7 cellular contexts compared by ENCODE assay signal in genomic region chr2:69741281-69742169, GRCh38. TPM values are rescaled to one million over a fixed set of nuclear protein-coding genes. Genes with fewer than 3 reads are reported as not detected.
DNase-seq lines count a peak whose midpoint lies in the region; ATAC-seq and TF ChIP-seq lines count a peak whose summit lies in the region.

TSS of gene ANXA4 (plus strand) at chr2:69742134. CDS start at chr2:69781566, 39,432 bp downstream.

- peak within 1 kb of the TSS; percentile 84 for H3K4me3 ChIP-seq in kidney epithelial cell (ENCODE audit: low read depth, low read length)

- peak; percentile 23 for TF ChIP-seq CTCF in GM13977 (IDR thresholded peaks at IDR 0.05; ENCODE audit: extremely low read depth, insufficient read depth, missing control alignments)
- no peak for TF ChIP-seq CTCF in WTC11 (IDR thresholded peaks at IDR 0.05)
- peak; percentile 29 for TF ChIP-seq CTCF in kidney epithelial cell (IDR thresholded peaks at IDR 0.05; ENCODE audit: insufficient read depth, low read length, poor library complexity, severe bottlenecking)

- H3K4me3 Mint-ChIP-seq in WTC11 = peak within 1 kb of the TSS; percentile 83

- in situ Hi-C loops in GM13977 (cut with MboI; ENCODE audit: low pct_unique_long_range_greater_than_20kb, low sequenced_read_pairs, unreplicated experiment) = no loop called here

- ATAC-seq in HG02623 (IDR thresholded peaks at IDR 0.05; ENCODE audit: unreplicated experiment) = peak; percentile 82
- ATAC-seq in WTC11 = peak; percentile 73

- H3K27me3 Mint-ChIP-seq in WTC11 (ENCODE audit: low read depth) = peaks cover 28% of the 10 kb centered on the region

- no peaks in the 10 kb centered on the region for H3K36me3 Mint-ChIP-seq in WTC11

- peak; percentile 86 for DNase-seq in GM13977 (ENCODE audit: low spot score)
- DNase-seq in NCI-H146 (lab: John Stamatoyannopoulos, UW) = peak; percentile 76
- DNase-seq in WTC11 (ENCODE audit: low spot score) = peak; percentile 67
- DNase-seq in central memory CD4-positive, alpha-beta T cell = peak; percentile 52
- no peak for DNase-seq in kidney epithelial cell (ENCODE audit: low read depth)
- peak; percentile 33 to 57 for DNase-seq in stimulated activated CD4-positive, alpha-beta T cell treated with anti-CD3 and anti-CD28 coated beads, Interleukin-1b, Interleukin-23, amount 100 ng/mL, for 4 hours (ENCODE audit: low read depth in 2 of 2)

- H3K36me3 ChIP-seq in kidney epithelial cell (ENCODE audit: control insufficient read depth, insufficient read depth, low read length) = no peaks in the 10 kb centered on the region

- H3K4me1 Mint-ChIP-seq in WTC11 = peaks cover 14% of the 10 kb centered on the region

- no peaks in the 10 kb centered on the region for H3K27me3 ChIP-seq in kidney epithelial cell (ENCODE audit: control insufficient read depth, insufficient read depth, low read length)

- CTCF ChIA-PET in WTC11 (lab: Charles Lee) = interaction anchor here (0.8 to 4.0 kb wide), 9 partner anchors 10 to 87 kb away, joined by 3 to 40 read pairs (median 4); no protein-coding TSS in a partner anchor

- H3K27ac Mint-ChIP-seq in WTC11 = peak within 1 kb of the TSS; percentile 66

- POLR2A ChIA-PET in WTC11 (lab: Charles Lee) = interaction anchor here (0.6 to 1.0 kb wide), 5 partner anchors 17 to 394 kb away, joined by 3 to 6 read pairs (median 3); partner anchors contain the start of genes MXD1 and NFU1

- no peaks in the 10 kb centered on the region for H3K9me3 Mint-ChIP-seq in WTC11

TF ChIP-seq in WTC11, 78 proteins besides CTCF, POLR2A, EP300 and RAD21 (continues in another document):
- TF ChIP-seq ESRRA (CRISPR knock-in tag; IDR thresholded peaks at IDR 0.05; ENCODE audit: borderline replicate concordance) = 0 out of 2 replicates have a peak, but pooled peaks have one; percentile 43
- no peak for TF ChIP-seq NFYB (CRISPR knock-in tag; conservative IDR thresholded peaks at IDR 0.05; ENCODE audit: low read depth)
- no peak for TF ChIP-seq ZNF263 (CRISPR knock-in tag; IDR thresholded peaks at IDR 0.05; ENCODE audit: low read depth)
- no peak for TF ChIP-seq HMGA2 (CRISPR knock-in tag; IDR thresholded peaks at IDR 0.05)
- no peak for TF ChIP-seq TEAD1 (CRISPR knock-in tag; IDR thresholded peaks at IDR 0.05)
- no peak for TF ChIP-seq TEAD4 (CRISPR knock-in tag; IDR thresholded peaks at IDR 0.05)
- TF ChIP-seq EMX1 (CRISPR knock-in tag; IDR thresholded peaks at IDR 0.05) = no peak
- TF ChIP-seq ATF3 (CRISPR knock-in tag; conservative IDR thresholded peaks at IDR 0.05) = no peak
- TF ChIP-seq ERG (CRISPR knock-in tag; IDR thresholded peaks at IDR 0.05) = 0 out of 2 replicates have a peak, but pooled peaks have one; percentile 25
- TF ChIP-seq GTF2I (CRISPR knock-in tag; conservative IDR thresholded peaks at IDR 0.05) = no peak
- TF ChIP-seq NR2C2 (CRISPR knock-in tag; IDR thresholded peaks at IDR 0.05) = peak; percentile 59; the same call in 1 of the 2 replicates
- TF ChIP-seq CBFB (CRISPR knock-in tag; IDR thresholded peaks at IDR 0.05; ENCODE audit: low read depth) = 0 out of 2 replicates have a peak, but pooled peaks have one; percentile 37
- TF ChIP-seq E2F5 (CRISPR knock-in tag; IDR thresholded peaks at IDR 0.05) = no peak
- no peak for TF ChIP-seq ELF4 (CRISPR knock-in tag; IDR thresholded peaks at IDR 0.05; ENCODE audit: low read depth)
- TF ChIP-seq ZNF425 (CRISPR knock-in tag; conservative IDR thresholded peaks at IDR 0.05) = no peak
- TF ChIP-seq JUN (CRISPR knock-in tag; IDR thresholded peaks at IDR 0.05) = no peak; the same call in 1 of the 2 replicates
- no peak for TF ChIP-seq SOX15 (CRISPR knock-in tag; IDR thresholded peaks at IDR 0.05)
- TF ChIP-seq ZBTB21 (CRISPR knock-in tag; IDR thresholded peaks at IDR 0.05; ENCODE audit: borderline replicate concordance) = 0 out of 2 replicates have a peak, but pooled peaks have one; percentile 56
- TF ChIP-seq ZNF281 (CRISPR knock-in tag; IDR thresholded peaks at IDR 0.05) = peak; percentile 25; the same call in 1 of the 2 replicates
- no peak for TF ChIP-seq GRHL2 (CRISPR knock-in tag; IDR thresholded peaks at IDR 0.05; ENCODE audit: insufficient replicate concordance, severe bottlenecking)
- TF ChIP-seq ZNF423 (CRISPR knock-in tag; IDR thresholded peaks at IDR 0.05) = peak; percentile 53
- TF ChIP-seq ZNF317 (CRISPR knock-in tag; IDR thresholded peaks at IDR 0.05; ENCODE audit: borderline replicate concordance, low read depth) = no peak; the same call in 1 of the 2 replicates
- peak; percentile 63; the same call in 1 of the 2 replicates for TF ChIP-seq E2F1 (CRISPR knock-in tag; IDR thresholded peaks at IDR 0.05)

RNA-seq across cellular contexts. Expression of gene ANXA4, which starts in this region (rescaled TPM):
- 9.5 to 13.6 TPM (median 12.3 TPM) in 3 replicates for total RNA-seq in WTC11 (2021)
- 73.6 and 93.5 TPM in 2 replicates for total RNA-seq in kidney epithelial cell
